26 cellular contexts compared by ENCODE assay signal in the genomic region with DNA sequence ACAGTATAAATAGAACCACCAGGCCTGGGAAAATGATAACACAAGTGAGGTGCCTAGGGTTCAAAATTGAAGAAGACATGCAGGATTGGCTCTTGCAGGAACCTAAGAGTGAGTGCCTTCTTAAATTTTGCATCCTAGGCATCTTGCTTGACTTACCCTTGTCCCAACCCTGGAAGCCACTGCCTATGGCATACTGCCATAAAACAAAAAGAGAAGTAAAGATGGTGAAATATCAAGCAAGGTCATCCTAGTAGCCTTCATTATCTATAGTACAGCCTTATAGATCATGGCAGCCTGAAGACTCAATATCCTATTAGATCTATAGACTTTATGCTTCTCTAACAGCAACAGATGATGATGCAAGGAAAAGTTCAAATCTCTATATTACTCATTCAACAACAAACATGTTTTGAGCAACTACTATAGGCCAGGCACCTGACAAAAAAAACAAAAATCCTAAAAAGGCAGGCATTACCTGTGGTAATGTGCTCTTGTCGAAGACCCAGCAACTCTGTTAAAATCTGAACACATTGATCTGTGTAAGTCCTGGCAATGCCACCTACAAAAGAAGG. TPM values are rescaled to one million over a fixed set of nuclear protein-coding genes. Genes with fewer than 3 reads are reported as not detected.
DNase-seq lines count a peak whose midpoint lies in the region; ATAC-seq and TF ChIP-seq lines count a peak whose summit lies in the region.
"Had no signal": no experiment of that assay in that cellular context is flagged by ENCODE, and none has a peak within 500 bp of the region (broad histone marks: within the 10 kb centered on the region; RNA-seq: fewer than 3 reads in every experiment).

No MANE protein-coding gene starts in this region.

- DNase-seq in SKM-1 treated with dmso at 0.1 percent for 144 hours (lab: John Stamatoyannopoulos, UW; ENCODE audit: unreplicated experiment) (peak; percentile 44), SKM-1 (lab: John Stamatoyannopoulos, UW; ENCODE audit: unreplicated experiment) (no peak), immature natural killer cell (no peak), foreskin keratinocyte (no peak), nucleus accumbens (lab: John Stamatoyannopoulos, UW) (no peak)
- DNase-seq in CD4-positive, CD25-positive, alpha-beta regulatory T cell, result no peak
- DNase-seq: activated T-cell treated with anti-CD3 and anti-CD28 coated beads for 4 hours, anterior cingulate cortex, DMS153, mesenchymal stem cell, naive B cell, NCI-H1417, NCI-H2171, NCI-H526, sigmoid colon, SJCRH30, stomach, T1000 had no signal

- H3K27me3 ChIP-seq in CD4-positive, CD25-positive, alpha-beta regulatory T cell (ENCODE audit: control insufficient read depth, insufficient read depth, low read length), result no peaks in the 10 kb centered on the region
- no peaks in the 10 kb centered on the region for H3K27me3 ChIP-seq in foreskin keratinocyte
- H3K27me3 ChIP-seq: BLaER1, sigmoid colon, SJCRH30, stomach had no signal

- ATAC-seq in CD4-positive, CD25-positive, alpha-beta regulatory T cell (ENCODE audit: low read depth in 2 of 2), result no peak
- ATAC-seq in HG03432 (IDR thresholded peaks at IDR 0.05; ENCODE audit: unreplicated experiment) (no peak), foreskin keratinocyte (no peak)
- ATAC-seq: esophagus mucosa, GM12878 had no signal

- H3K9me3 ChIP-seq in CD4-positive, CD25-positive, alpha-beta regulatory T cell (ENCODE audit: control insufficient read depth in 2 of 2, low read length in 2 of 2), result no peaks in the 10 kb centered on the region
- H3K9me3 ChIP-seq: BLaER1, sigmoid colon, SJCRH30, stomach had no signal

- peak overlapping the region; percentile 5 to 65 (median 9) for H3K27ac Mint-ChIP-seq in CD4-positive, CD25-positive, alpha-beta regulatory T cell
- H3K27ac Mint-ChIP-seq in T-helper 1 cell treated with Interleukin-12 subunit alpha and Interleukin-12 subunit beta and Interleukin-4 antibody, amounts not matched to agents 30 μg/mL and 1 μg/mL, for 36 hours, result peak overlapping the region; percentile 21
- peak overlapping the region in 5 of 6 donors; percentile 3 to 66 (median 48) for H3K27ac Mint-ChIP-seq in immature natural killer cell
- H3K27ac Mint-ChIP-seq: type B pancreatic cell had no signal

- H3K27me3 Mint-ChIP-seq in CD4-positive, CD25-positive, alpha-beta regulatory T cell, result no peaks in the 10 kb centered on the region
- H3K27me3 Mint-ChIP-seq in T-helper 1 cell treated with Interleukin-12 subunit alpha and Interleukin-12 subunit beta and Interleukin-4 antibody, amounts not matched to agents 30 μg/mL and 1 μg/mL, for 36 hours (ENCODE audit: low read depth), result no peaks in the 10 kb centered on the region
- no peaks in the 10 kb centered on the region for H3K27me3 Mint-ChIP-seq in immature natural killer cell (ENCODE audit: low read depth in 3 of 3)
- H3K27me3 Mint-ChIP-seq: central memory CD8-positive, alpha-beta T cell; naive B cell; type B pancreatic cell had no signal

- no peak overlapping the region for H3K4me3 ChIP-seq in CD4-positive, CD25-positive, alpha-beta regulatory T cell (ENCODE audit: low read depth, low read length)
- H3K4me3 ChIP-seq: BLaER1, GM12878, sigmoid colon, SJCRH30, stomach had no signal

- H3K9me3 Mint-ChIP-seq in CD4-positive, CD25-positive, alpha-beta regulatory T cell, result no peaks in the 10 kb centered on the region
- H3K9me3 Mint-ChIP-seq in T-helper 1 cell treated with Interleukin-12 subunit alpha and Interleukin-12 subunit beta and Interleukin-4 antibody, amounts not matched to agents 30 μg/mL and 1 μg/mL, for 36 hours, result no peaks in the 10 kb centered on the region
- no peaks in the 10 kb centered on the region for H3K9me3 Mint-ChIP-seq in immature natural killer cell
- H3K9me3 Mint-ChIP-seq: central memory CD8-positive, alpha-beta T cell; naive B cell; type B pancreatic cell had no signal

- H3K4me1 ChIP-seq in CD4-positive, CD25-positive, alpha-beta regulatory T cell (ENCODE audit: control insufficient read depth, insufficient read depth, low read length, poor library complexity, severe bottlenecking), result peaks cover 16% of the 10 kb centered on the region
- H3K4me1 ChIP-seq in foreskin keratinocyte, result peaks cover 3% of the 10 kb centered on the region
- H3K4me1 ChIP-seq: SJCRH30 had no signal

- peaks cover 72% of the 10 kb centered on the region for H3K36me3 Mint-ChIP-seq in CD4-positive, CD25-positive, alpha-beta regulatory T cell
- H3K36me3 Mint-ChIP-seq in T-helper 1 cell treated with Interleukin-12 subunit alpha and Interleukin-12 subunit beta and Interleukin-4 antibody, amounts not matched to agents 30 μg/mL and 1 μg/mL, for 36 hours (ENCODE audit: low read depth), result peaks cover 67% of the 10 kb centered on the region
- H3K36me3 Mint-ChIP-seq in immature natural killer cell, result peaks cover 7 to 69% (median 36%) of the 10 kb centered on the region in 3 donors

- TF ChIP-seq CTCF in foreskin keratinocyte (conservative IDR thresholded peaks at IDR 0.05), result no peak

- no peak overlapping the region for H3K27ac ChIP-seq in CD4-positive, CD25-positive, alpha-beta regulatory T cell (ENCODE audit: insufficient read depth, low read length, poor library complexity, severe bottlenecking)
- no peak overlapping the region for H3K27ac ChIP-seq in foreskin keratinocyte
- H3K27ac ChIP-seq: BLaER1, SJCRH30 had no signal

- peak overlapping the region in 2 of 4 donors; percentile 27 to 28 for H3K4me3 Mint-ChIP-seq in CD4-positive, CD25-positive, alpha-beta regulatory T cell
- no peak overlapping the region for H3K4me3 Mint-ChIP-seq in T-helper 1 cell treated with Interleukin-12 subunit alpha and Interleukin-12 subunit beta and Interleukin-4 antibody, amounts not matched to agents 30 μg/mL and 1 μg/mL, for 36 hours
- no peak overlapping the region for H3K4me3 Mint-ChIP-seq in immature natural killer cell
- H3K4me3 Mint-ChIP-seq: central memory CD8-positive, alpha-beta T cell; naive B cell; type B pancreatic cell had no signal

- peaks cover 36 to 80% (median 61%) of the 10 kb centered on the region in 4 donors for H3K4me1 Mint-ChIP-seq in CD4-positive, CD25-positive, alpha-beta regulatory T cell
- H3K4me1 Mint-ChIP-seq in T-helper 1 cell treated with Interleukin-12 subunit alpha and Interleukin-12 subunit beta and Interleukin-4 antibody, amounts not matched to agents 30 μg/mL and 1 μg/mL, for 36 hours (ENCODE audit: low read depth), result peaks cover 40% of the 10 kb centered on the region
- peaks cover 56 to 79% of the 10 kb centered on the region in 2 donors for H3K4me1 Mint-ChIP-seq in immature natural killer cell

- peaks cover 81% of the 10 kb centered on the region for H3K36me3 ChIP-seq in CD4-positive, CD25-positive, alpha-beta regulatory T cell (ENCODE audit: control insufficient read depth, insufficient read depth, low read length)

RNA-seq across cellular contexts. Expression of gene AP4B1, which starts 6.3 kb away (rescaled TPM):
- total RNA-seq in CD4-positive, CD25-positive, alpha-beta regulatory T cell, result 53.6 TPM
- polyA plus RNA-seq in CD4-positive, CD25-positive, alpha-beta regulatory T cell, result 10 to 100 TPM; 12.9 to 16.1 (median 14.5) TPM
- polyA plus RNA-seq in immature natural killer cell, result 10 to 100 TPM in 2 of 3 donors, 1 to 10 TPM in 1; 9.7 to 21.6 (median 18.6) TPM
- 13.7 and 14.7 TPM in 2 replicates for total RNA-seq in foreskin keratinocyte
- 8.7 and 10.1 TPM in 2 replicates for polyA plus RNA-seq in foreskin keratinocyte

RNA-seq across cellular contexts. Expression of gene DCLRE1B, which starts 6.8 kb away (rescaled TPM):
- 7.0 TPM for total RNA-seq in CD4-positive, CD25-positive, alpha-beta regulatory T cell
- 1 to 10 TPM; 2.2 to 6.6 (median 4.7) TPM for polyA plus RNA-seq in CD4-positive, CD25-positive, alpha-beta regulatory T cell
- 1 to 10 TPM; 2.0 to 8.4 (median 6.6) TPM for polyA plus RNA-seq in immature natural killer cell
- total RNA-seq in foreskin keratinocyte, result 15.8 and 17.3 TPM in 2 replicates
- polyA plus RNA-seq in foreskin keratinocyte, result 7.0 and 9.5 TPM in 2 replicates

RNA-seq across cellular contexts. Expression of gene BCL2L15, which starts 10.9 kb away (rescaled TPM):
- 2.2 TPM for total RNA-seq in CD4-positive, CD25-positive, alpha-beta regulatory T cell
- 1 to 10 TPM in 1 of 4 donors, under 1 TPM in 3; 0.30 to 2.1 (median 0.63) TPM for polyA plus RNA-seq in CD4-positive, CD25-positive, alpha-beta regulatory T cell
- under 1 TPM in 1 of 3 donors, not detected in 2; 0.11 TPM for polyA plus RNA-seq in immature natural killer cell
- 0.03 and 0.07 TPM in 2 replicates for total RNA-seq in foreskin keratinocyte
- polyA plus RNA-seq in foreskin keratinocyte, result 0.10 and 0.12 TPM in 2 replicates

RNA-seq across cellular contexts. Expression of gene PTPN22, which starts 26.8 kb away (rescaled TPM):
- total RNA-seq in CD4-positive, CD25-positive, alpha-beta regulatory T cell, result 58.5 TPM
- polyA plus RNA-seq in CD4-positive, CD25-positive, alpha-beta regulatory T cell, result 10 to 100 TPM; 49.1 to 93.4 (median 65.1) TPM
- polyA plus RNA-seq in immature natural killer cell (100 to 1,000 TPM in 1 of 3 donors, 10 to 100 TPM in 2; 80.9 to 109 (median 83.6) TPM), foreskin keratinocyte (0.03 and 0.17 TPM in 2 replicates)
- total RNA-seq in foreskin keratinocyte, result 0.17 and 0.28 TPM in 2 replicates
- total RNA-seq: H1 had no signal
- polyA plus RNA-seq: H1 had no signal

RNA-seq across cellular contexts. Expression of gene HIPK1, which starts 30.8 kb away (rescaled TPM):
- 189 TPM for total RNA-seq in CD4-positive, CD25-positive, alpha-beta regulatory T cell
- polyA plus RNA-seq in CD4-positive, CD25-positive, alpha-beta regulatory T cell, result 10 to 100 TPM in 2 of 4 donors, 1 to 10 TPM in 2; 8.6 to 12.5 (median 11.0) TPM
- 10 to 100 TPM in 2 of 3 donors, 1 to 10 TPM in 1; 4.3 to 27.5 (median 12.7) TPM for polyA plus RNA-seq in immature natural killer cell
- 25.7 and 27.0 TPM in 2 replicates for total RNA-seq in foreskin keratinocyte
- polyA plus RNA-seq in foreskin keratinocyte, result 4.7 and 6.1 TPM in 2 replicates
